In genomic region chr17:79439493-79439892, GRCh38 we compare ENCODE assay signal across 2 cellular contexts.
TF ChIP-seq lines count a peak whose summit lies in the region.

No MANE protein-coding gene starts in this region.

TF ChIP-seq in IMR-90, 13 proteins besides CTCF, POLR2A, EP300 and RAD21 (continued from another document):
- TF ChIP-seq BHLHE40 (IDR thresholded peaks at IDR 0.05; ENCODE audit: low read depth, low read length) (no peak), ELK1 (IDR thresholded peaks at IDR 0.05; ENCODE audit: borderline replicate concordance, low read depth, low read length) (no peak), USF2 (IDR thresholded peaks at IDR 0.05; ENCODE audit: low read depth, low read length) (no peak), RCOR1 (IDR thresholded peaks at IDR 0.05; ENCODE audit: insufficient replicate concordance, low read length) (no peak), MAZ (IDR thresholded peaks at IDR 0.05; ENCODE audit: borderline replicate concordance, low read depth, low read length) (no peak), FOS (IDR thresholded peaks at IDR 0.05; ENCODE audit: low read depth, low read length) (no peak)

TF ChIP-seq in WTC11, 78 proteins besides CTCF, POLR2A, EP300 and RAD21 (continued from another document):
- no peak for TF ChIP-seq ATF2 (CRISPR knock-in tag; IDR thresholded peaks at IDR 0.05; ENCODE audit: borderline replicate concordance, low read depth)
- no peak for TF ChIP-seq ELF4 (CRISPR knock-in tag; IDR thresholded peaks at IDR 0.05; ENCODE audit: low read depth)
- no peak for TF ChIP-seq CDX4 (CRISPR knock-in tag; IDR thresholded peaks at IDR 0.05; ENCODE audit: borderline replicate concordance)
- TF ChIP-seq GABPB1 (CRISPR knock-in tag; IDR thresholded peaks at IDR 0.05): no peak
- TF ChIP-seq ZNF423 (CRISPR knock-in tag; IDR thresholded peaks at IDR 0.05): no peak
